Comparison of ENCODE assay signal across 12 cellular contexts in genomic region chr17:7024402-7024785, GRCh38.
DNase-seq lines count a peak whose midpoint lies in the region; ATAC-seq lines count a peak whose summit lies in the region.
"Had no signal": no experiment of that assay in that cellular context is flagged by ENCODE, and none has a peak within 500 bp of the region (broad histone marks: within the 10 kb centered on the region; RNA-seq: fewer than 3 reads in every experiment).

No MANE protein-coding gene starts in this region.

- H3K4me3 Mint-ChIP-seq in activated T-cell treated with anti-CD3 and anti-CD28 coated beads, Interleukin-2, amount 50 U/mL, for 24 hours: no peak overlapping the region
- peak overlapping the region in 1 of 2 donors; percentile 31 for H3K4me3 Mint-ChIP-seq in effector memory CD8-positive, alpha-beta T cell
- no peak overlapping the region for H3K4me3 Mint-ChIP-seq in stimulated activated naive B cell treated with anti-CD40 and anti-IgM and Interleukin-4, amounts not matched to agents 10 μg/mL and 1 μg/mL and 100 μg/mL, for 72 hours
- H3K4me3 Mint-ChIP-seq: activated CD8-positive, alpha-beta T cell treated with anti-CD3 and anti-CD28 coated beads, Interleukin-2, amount 10 ng/mL, durations not matched to agents 7 days and 5 days; memory B cell had no signal

- H3K27ac Mint-ChIP-seq in activated T-cell treated with anti-CD3 and anti-CD28 coated beads, Interleukin-2, amount 50 U/mL, for 24 hours: peak overlapping the region; percentile 22
- peak overlapping the region; percentile 52 to 92 for H3K27ac Mint-ChIP-seq in effector memory CD8-positive, alpha-beta T cell
- H3K27ac Mint-ChIP-seq in stimulated activated naive B cell treated with anti-CD40 and anti-IgM and Interleukin-4, amounts not matched to agents 10 μg/mL and 1 μg/mL and 100 μg/mL, for 72 hours: peak overlapping the region; percentile 31
- H3K27ac Mint-ChIP-seq: activated CD8-positive, alpha-beta T cell treated with anti-CD3 and anti-CD28 coated beads, Interleukin-2, amount 10 ng/mL, durations not matched to agents 7 days and 5 days; activated T-helper 2 cell treated with anti-CD3 and anti-CD28 coated beads, Interferon-gamma antibody, Interleukin-2, Interleukin-4, amounts not matched to agents 10 μg/mL and 5 μg/mL and 100 μg/mL, durations not matched to agents 14 hours and 24 hours and 36 hours had no signal

- peaks cover 11% of the 10 kb centered on the region for H3K27me3 Mint-ChIP-seq in activated T-cell treated with anti-CD3 and anti-CD28 coated beads, Interleukin-2, amount 50 U/mL, for 24 hours
- H3K27me3 Mint-ChIP-seq in effector memory CD8-positive, alpha-beta T cell: no peaks in the 10 kb centered on the region
- peaks cover 0 to 5% of the 10 kb centered on the region in 2 donors for H3K27me3 Mint-ChIP-seq in stimulated activated naive B cell treated with anti-CD40 and anti-IgM and Interleukin-4, amounts not matched to agents 10 μg/mL and 1 μg/mL and 100 μg/mL, for 72 hours
- H3K27me3 Mint-ChIP-seq: memory B cell had no signal

- no peak for ATAC-seq in effector memory CD8-positive, alpha-beta T cell (replicated peaks)
- ATAC-seq in stimulated activated naive B cell treated with anti-CD40 and anti-IgM and Interleukin-4, amounts not matched to agents 10 μg/mL and 1 μg/mL and 100 μg/mL, for 72 hours (replicated peaks): no peak

- H3K36me3 Mint-ChIP-seq in activated T-cell treated with anti-CD3 and anti-CD28 coated beads, Interleukin-2, amount 50 U/mL, for 24 hours (ENCODE audit: low read depth): no peaks in the 10 kb centered on the region
- peaks cover 19% of the 10 kb centered on the region for H3K36me3 Mint-ChIP-seq in effector memory CD8-positive, alpha-beta T cell (ENCODE audit: insufficient read depth)
- H3K36me3 Mint-ChIP-seq in stimulated activated naive B cell treated with anti-CD40 and anti-IgM and Interleukin-4, amounts not matched to agents 10 μg/mL and 1 μg/mL and 100 μg/mL, for 72 hours: no peaks in the 10 kb centered on the region
- H3K36me3 Mint-ChIP-seq: memory B cell had no signal

- peaks cover 34% of the 10 kb centered on the region for H3K4me1 Mint-ChIP-seq in activated T-cell treated with anti-CD3 and anti-CD28 coated beads, Interleukin-2, amount 50 U/mL, for 24 hours (ENCODE audit: low read depth)
- H3K4me1 Mint-ChIP-seq in effector memory CD8-positive, alpha-beta T cell (ENCODE audit: low read depth in 2 of 2): peaks cover 35 to 43% of the 10 kb centered on the region in 2 donors
- peaks cover 34 to 37% of the 10 kb centered on the region in 2 donors for H3K4me1 Mint-ChIP-seq in stimulated activated naive B cell treated with anti-CD40 and anti-IgM and Interleukin-4, amounts not matched to agents 10 μg/mL and 1 μg/mL and 100 μg/mL, for 72 hours

- no peak for DNase-seq in activated T-cell treated with anti-CD3 and anti-CD28 coated beads, Interleukin-2, amount 50 U/mL, for 24 hours
- DNase-seq in activated T-cell treated with anti-CD3 and anti-CD28 coated beads, Interleukin-2, amount 50 U/mL, for 1 hour: no peak
- DNase-seq in effector memory CD8-positive, alpha-beta T cell: no peak
- no peak for DNase-seq in stimulated activated naive B cell treated with anti-CD40 and anti-IgM and Interleukin-4, amounts not matched to agents 10 μg/mL and 1 μg/mL and 100 μg/mL, for 72 hours
- no peak for DNase-seq in cerebellar nuclear complex (lab: John Stamatoyannopoulos, UW)
- DNase-seq in activated CD8-positive, alpha-beta memory T cell treated with anti-CD3 and anti-CD28 coated beads, Interleukin-2, amount 50 U/mL, for 48 hours: no peak
- DNase-seq: activated CD8-positive, alpha-beta T cell treated with anti-CD3 and anti-CD28 coated beads, Interleukin-2, amount 10 ng/mL, durations not matched to agents 7 days and 5 days; amniotic stem cell; stimulated activated CD4-positive, alpha-beta T cell treated with anti-CD3 and anti-CD28 coated beads, Interleukin-1b, Interleukin-23, amount 100 ng/mL, for 48 hours had no signal

- no peaks in the 10 kb centered on the region for H3K9me3 Mint-ChIP-seq in activated T-cell treated with anti-CD3 and anti-CD28 coated beads, Interleukin-2, amount 50 U/mL, for 24 hours
- H3K9me3 Mint-ChIP-seq in effector memory CD8-positive, alpha-beta T cell: no peaks in the 10 kb centered on the region
- H3K9me3 Mint-ChIP-seq in stimulated activated naive B cell treated with anti-CD40 and anti-IgM and Interleukin-4, amounts not matched to agents 10 μg/mL and 1 μg/mL and 100 μg/mL, for 72 hours: peaks cover 0 to 4% of the 10 kb centered on the region in 2 donors
- H3K9me3 Mint-ChIP-seq: memory B cell, neural crest cell had no signal

Comparison
In these comparisons a context has a peak if more than half of its experiments do, and no peak if none do; other contexts are left out.
1. H3K27ac Mint-ChIP-seq: peak in every context shown above with its lines; median percentile 72 in effector memory CD8-positive, alpha-beta T cell; 31 in stimulated activated naive B cell treated with anti-CD40 and anti-IgM and Interleukin-4, amounts not matched to agents 10 μg/mL and 1 μg/mL and 100 μg/mL, for 72 hours; 22 in activated T-cell treated with anti-CD3 and anti-CD28 coated beads, Interleukin-2, amount 50 U/mL, for 24 hours.